Comparison of ENCODE assay signal across 19 cellular contexts in the genomic region with DNA sequence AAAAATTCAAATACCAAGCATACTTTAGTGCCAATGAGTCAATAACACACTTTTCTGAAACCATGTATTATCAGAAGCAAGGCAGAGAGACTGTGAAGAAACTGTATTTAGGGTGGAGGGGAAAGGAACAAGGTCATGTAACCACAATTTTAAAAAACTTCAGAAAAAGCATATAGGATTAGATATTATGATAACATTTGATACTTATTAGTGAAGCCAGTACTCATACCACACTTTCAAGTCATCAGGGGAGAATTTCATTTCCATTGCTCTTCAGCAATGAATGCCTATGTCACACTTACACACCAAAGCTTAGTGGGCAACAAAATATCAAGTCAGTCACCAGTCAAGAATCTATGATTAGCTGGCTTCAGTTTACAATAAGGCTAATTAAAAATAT.
DNase-seq lines count a peak whose midpoint lies in the region; ATAC-seq, FAIRE-seq and TF ChIP-seq lines count a peak whose summit lies in the region.
"Had no signal": no experiment of that assay in that cellular context is flagged by ENCODE, and none has a peak within 500 bp of the region (broad histone marks: within the 10 kb centered on the region; RNA-seq: fewer than 3 reads in every experiment).

No MANE protein-coding gene starts in this region.

- no peaks in the 10 kb centered on the region for H3K36me3 Mint-ChIP-seq in natural killer cell treated with Interleukin-12 subunit alpha and Interleukin-12 subunit beta and Interleukin-15 and Interleukin-18, amount 100 ng/mL, for 72 hours
- H3K36me3 Mint-ChIP-seq: IgD-negative memory B cell, immature natural killer cell had no signal

- no peak overlapping the region for H3K27ac Mint-ChIP-seq in natural killer cell treated with Interleukin-12 subunit alpha and Interleukin-12 subunit beta and Interleukin-15 and Interleukin-18, amount 100 ng/mL, for 72 hours
- H3K27ac Mint-ChIP-seq: activated naive CD8-positive, alpha-beta T cell treated with anti-CD3 and anti-CD28 coated beads, Interleukin-2, amount 50 U/mL, for 24 hours; IgD-negative memory B cell; immature natural killer cell had no signal

- H3K4me3 Mint-ChIP-seq in natural killer cell treated with Interleukin-12 subunit alpha and Interleukin-12 subunit beta and Interleukin-15 and Interleukin-18, amount 100 ng/mL, for 72 hours: no peak overlapping the region
- H3K4me3 Mint-ChIP-seq: activated naive CD8-positive, alpha-beta T cell treated with anti-CD3 and anti-CD28 coated beads, Interleukin-2, amount 50 U/mL, for 24 hours; IgD-negative memory B cell; immature natural killer cell; neural crest cell had no signal

- no peak for TF ChIP-seq POLR2A in GM12891 (IDR thresholded peaks at IDR 0.05; ENCODE audit: low read depth, low read length)

- DNase-seq in AG09309 (ENCODE audit: low read depth) (peak; percentile 28), HCEC 1CT (peak; percentile 56), astrocyte of the hippocampus (ENCODE audit: low read depth, low spot score) (peak; percentile 39), keratinocyte (ENCODE audit: low read depth, low spot score) (no peak), GM12891 (ENCODE audit: insufficient read length, low spot score) (no peak)
- DNase-seq in natural killer cell treated with Interleukin-12 subunit alpha and Interleukin-12 subunit beta and Interleukin-15 and Interleukin-18, amount 100 ng/mL, for 72 hours (ENCODE audit: low spot score): no peak
- DNase-seq: activated CD4-positive, alpha-beta T cell treated with anti-CD3 and anti-CD28 coated beads, Interleukin-2, amount 50 U/mL, for 1 hour; activated naive CD8-positive, alpha-beta T cell treated with anti-CD3 and anti-CD28 coated beads, Interleukin-2, amount 50 U/mL, for 24 hours; DMS 273 treated with DMSO at 0.1 percent for 48 hours; glutamatergic neuron; immature natural killer cell; mesendoderm; NCI-H1092 treated with DMSO at 0.1 percent for 48 hours; NCI-H748 treated with DMSO at 0.1 percent for 48 hours had no signal

- H3K4me2 ChIP-seq in keratinocyte (ENCODE audit: control insufficient read depth, extremely low read depth, insufficient read depth, low read depth, low read length): no peak overlapping the region

- H3K9ac ChIP-seq in keratinocyte (ENCODE audit: control insufficient read depth, extremely low read depth, insufficient read depth, low read length): no peak overlapping the region

- no peaks in the 10 kb centered on the region for H3K4me1 Mint-ChIP-seq in natural killer cell treated with Interleukin-12 subunit alpha and Interleukin-12 subunit beta and Interleukin-15 and Interleukin-18, amount 100 ng/mL, for 72 hours (ENCODE audit: low read depth in 2 of 2)
- H3K4me1 Mint-ChIP-seq: IgD-negative memory B cell, immature natural killer cell, neural crest cell had no signal

- H3K27me3 Mint-ChIP-seq in natural killer cell treated with Interleukin-12 subunit alpha and Interleukin-12 subunit beta and Interleukin-15 and Interleukin-18, amount 100 ng/mL, for 72 hours: no peaks in the 10 kb centered on the region
- H3K27me3 Mint-ChIP-seq: activated naive CD8-positive, alpha-beta T cell treated with anti-CD3 and anti-CD28 coated beads, Interleukin-2, amount 50 U/mL, for 24 hours had no signal

- peak overlapping the region; percentile 24 for H3K27ac ChIP-seq in keratinocyte (ENCODE audit: control insufficient read depth, insufficient read depth, low read length)
- H3K27ac ChIP-seq: SK-N-MC had no signal

- H3K79me2 ChIP-seq in keratinocyte (ENCODE audit: control insufficient read depth, insufficient read depth, low read length): peaks cover 15% of the 10 kb centered on the region

- H4K20me1 ChIP-seq in keratinocyte (ENCODE audit: control insufficient read depth, extremely low read depth, insufficient read depth, low read length): no peaks in the 10 kb centered on the region

- H3K9me1 ChIP-seq in keratinocyte (ENCODE audit: control insufficient read depth, extremely low read depth, insufficient read depth, low read length): no peaks in the 10 kb centered on the region

- H3K9me3 ChIP-seq in keratinocyte (ENCODE audit: control insufficient read depth, low read depth, low read length): no peaks in the 10 kb centered on the region

- peaks cover 6% of the 10 kb centered on the region for H3K9me3 Mint-ChIP-seq in natural killer cell treated with Interleukin-12 subunit alpha and Interleukin-12 subunit beta and Interleukin-15 and Interleukin-18, amount 100 ng/mL, for 72 hours
- H3K9me3 Mint-ChIP-seq: activated naive CD8-positive, alpha-beta T cell treated with anti-CD3 and anti-CD28 coated beads, Interleukin-2, amount 50 U/mL, for 24 hours; IgD-negative memory B cell; neural crest cell had no signal

- no peak overlapping the region for H3K4me3 ChIP-seq in AG09309 (ENCODE audit: control insufficient read depth, low read depth, low read length)
- H3K4me3 ChIP-seq in keratinocyte (ENCODE audit: control insufficient read depth in 2 of 3, extremely low read depth in 1 of 3, insufficient read depth in 2 of 3, low read depth in 1 of 3, low read length in 3 of 3): no peak overlapping the region
- H3K4me3 ChIP-seq: SK-N-MC had no signal

- H2AFZ ChIP-seq in keratinocyte (ENCODE audit: control insufficient read depth, low read length): no peak overlapping the region

- no peaks in the 10 kb centered on the region for H3K27me3 ChIP-seq in keratinocyte (ENCODE audit: control insufficient read depth, extremely low read depth, insufficient read depth, low read length)

- H3K4me1 ChIP-seq in keratinocyte (ENCODE audit: control insufficient read depth, extremely low read depth, insufficient read depth, low read length): peaks cover 19% of the 10 kb centered on the region

- ATAC-seq in GM19467 (IDR thresholded peaks at IDR 0.05; ENCODE audit: unreplicated experiment): no peak
- ATAC-seq in GM21576 (IDR thresholded peaks at IDR 0.05; ENCODE audit: unreplicated experiment): no peak
- ATAC-seq in natural killer cell treated with Interleukin-12 subunit alpha and Interleukin-12 subunit beta and Interleukin-15 and Interleukin-18, amount 100 ng/mL, for 72 hours: no peak
- ATAC-seq: activated naive CD8-positive, alpha-beta T cell treated with anti-CD3 and anti-CD28 coated beads, Interleukin-2, amount 50 U/mL, for 24 hours had no signal

- dilution Hi-C loops in keratinocyte (cut with MboI; ENCODE audit: extremely low pct_ligation_motif_present, low sequenced_read_pairs): no loop called here

- TF ChIP-seq CTCF in AG09309 (IDR thresholded peaks at IDR 0.05; ENCODE audit: control insufficient read depth, insufficient read depth, low read depth, low read length, missing control alignments) (no peak), keratinocyte (optimal IDR thresholded peaks at IDR 0.05 in 1 of 3, IDR thresholded peaks at IDR 0.05 in 1 of 3, conservative IDR thresholded peaks at IDR 0.05 in 1 of 3; ENCODE audit: extremely low read depth in 1 of 3, insufficient read depth in 2 of 3, low read length in 3 of 3) (no peak)

- H3K36me3 ChIP-seq in keratinocyte (ENCODE audit: control insufficient read depth in 2 of 2, extremely low read depth in 1 of 2, insufficient read depth in 2 of 2, low read length in 2 of 2): peaks cover 0 to 2% of the 10 kb centered on the region in 2 experiments

- FAIRE-seq in keratinocyte (lab: Jason Lieb, UNC) (peak; percentile 36), GM12891 (lab: Jason Lieb, UNC) (no peak)

TF ChIP-seq in GM12891, 5 proteins besides CTCF, POLR2A, EP300 and RAD21:
- TF ChIP-seq POU2F2 (IDR thresholded peaks at IDR 0.05; ENCODE audit: low read depth, low read length) (no peak), SPI1 (IDR thresholded peaks at IDR 0.05; ENCODE audit: low read depth, low read length) (no peak), TAF1 (IDR thresholded peaks at IDR 0.05; ENCODE audit: low read depth, low read length) (no peak), PAX5 (IDR thresholded peaks at IDR 0.05; ENCODE audit: insufficient read depth, low read length, severe bottlenecking) (no peak), POLR2AphosphoS5 (IDR thresholded peaks at IDR 0.05; ENCODE audit: low read depth, low read length) (no peak)

Comparison
In these comparisons a context has a peak if more than half of its experiments do, and no peak if none do; other contexts are left out.
1. DNase-seq: peak in AG09309 (single experiment), HCEC 1CT (single experiment) and astrocyte of the hippocampus (single experiment); none in keratinocyte (single experiment), GM12891 (single experiment) and natural killer cell treated with Interleukin-12 subunit alpha and Interleukin-12 subunit beta and Interleukin-15 and Interleukin-18, amount 100 ng/mL, for 72 hours (single experiment).